10 cellular contexts compared by ENCODE assay signal in the genomic region with DNA sequence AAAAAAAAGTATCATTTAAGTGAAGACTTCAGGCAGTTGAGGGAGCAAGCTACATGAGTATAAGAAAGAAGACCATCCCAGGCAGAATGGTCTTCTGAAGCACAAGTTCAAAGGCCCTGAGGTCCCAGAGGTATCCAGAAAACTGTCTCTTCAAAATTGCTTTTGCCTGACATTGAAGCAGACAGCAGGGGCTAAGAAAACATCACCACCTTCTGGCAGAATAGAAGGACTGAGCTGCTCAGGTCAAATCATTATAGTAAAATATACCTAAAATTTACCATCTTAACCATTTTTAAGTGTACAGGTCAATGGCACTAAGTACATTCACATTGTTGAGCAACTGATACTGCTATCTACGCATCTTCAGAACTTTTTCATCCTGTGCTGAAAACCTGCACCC. TPM values are rescaled to one million over a fixed set of nuclear protein-coding genes. Genes with fewer than 3 reads are reported as not detected.
DNase-seq lines count a peak whose midpoint lies in the region; ATAC-seq and TF ChIP-seq lines count a peak whose summit lies in the region.
"Had no signal": no experiment of that assay in that cellular context is flagged by ENCODE, and none has a peak within 500 bp of the region (broad histone marks: within the 10 kb centered on the region; RNA-seq: fewer than 3 reads in every experiment).

No MANE protein-coding gene starts in this region.

- DNase-seq in ACHN, result peak; percentile 46
- peak; percentile 7 for DNase-seq in OCI-M1 (lab: John Stamatoyannopoulos, UW)
- peak; percentile 14 for DNase-seq in fibroblast of the aortic adventitia (ENCODE audit: low read depth)
- no peak for DNase-seq in HPDE6-E6E7 (ENCODE audit: extremely low spot score)
- DNase-seq in glutamatergic neuron, result no peak
- DNase-seq: activated CD4-positive, alpha-beta T cell treated with anti-CD3 and anti-CD28 coated beads, Interleukin-2, amount 10 ng/mL, durations not matched to agents 24 days and 14 days; GDM1 had no signal

- no peak for ATAC-seq in HG03432 (IDR thresholded peaks at IDR 0.05; ENCODE audit: unreplicated experiment)
- ATAC-seq in HG03025 (IDR thresholded peaks at IDR 0.05; ENCODE audit: low FRiP score, unreplicated experiment), result no peak

- H3K4me3 ChIP-seq in fibroblast of the aortic adventitia (ENCODE audit: low read depth, low read length), result no peak overlapping the region

- H3K4me1 Mint-ChIP-seq in glutamatergic neuron (ENCODE audit: low read depth, unreplicated experiment), result no peaks in the 10 kb centered on the region

- no peaks in the 10 kb centered on the region for H3K9me3 Mint-ChIP-seq in glutamatergic neuron (ENCODE audit: unreplicated experiment)
- H3K9me3 Mint-ChIP-seq: activated CD4-positive, alpha-beta T cell treated with anti-CD3 and anti-CD28 coated beads, Interleukin-2, amount 10 ng/mL, durations not matched to agents 24 days and 14 days had no signal

- in situ Hi-C loops in ACHN (cut with HindIII; ENCODE audit: low pct_ligation_motif_present, low pct_unique_long_range_greater_than_20kb, low sequenced_read_pairs), result no loop called here

- no peaks in the 10 kb centered on the region for H3K36me3 Mint-ChIP-seq in glutamatergic neuron (ENCODE audit: unreplicated experiment)

- H3K4me3 Mint-ChIP-seq in glutamatergic neuron (ENCODE audit: unreplicated experiment), result no peak overlapping the region
- H3K4me3 Mint-ChIP-seq: activated CD4-positive, alpha-beta T cell treated with anti-CD3 and anti-CD28 coated beads, Interleukin-2, amount 10 ng/mL, durations not matched to agents 24 days and 14 days had no signal

- H3K27ac Mint-ChIP-seq in glutamatergic neuron (ENCODE audit: unreplicated experiment), result no peak overlapping the region
- H3K27ac Mint-ChIP-seq: activated CD4-positive, alpha-beta T cell treated with anti-CD3 and anti-CD28 coated beads, Interleukin-2, amount 10 ng/mL, durations not matched to agents 24 days and 14 days had no signal

- peak; percentile 66 for TF ChIP-seq CTCF in GM12872 (IDR thresholded peaks at IDR 0.05; ENCODE audit: insufficient read depth, low read depth, low read length)
- TF ChIP-seq CTCF in fibroblast of the aortic adventitia (IDR thresholded peaks at IDR 0.05; ENCODE audit: insufficient read depth, low read length), result peak; percentile 27
- TF ChIP-seq CTCF in glutamatergic neuron (IDR thresholded peaks at IDR 0.05; ENCODE audit: partially characterized antibody, unreplicated experiment), result no peak

- no peaks in the 10 kb centered on the region for H3K27me3 Mint-ChIP-seq in glutamatergic neuron (ENCODE audit: unreplicated experiment)
- H3K27me3 Mint-ChIP-seq: activated CD4-positive, alpha-beta T cell treated with anti-CD3 and anti-CD28 coated beads, Interleukin-2, amount 10 ng/mL, durations not matched to agents 24 days and 14 days had no signal

RNA-seq across cellular contexts. Expression of a gene that starts 16.4 kb away (rescaled TPM):
- 0.90 TPM in 1 of 2 replicates, not detected in the other for total RNA-seq in fibroblast of the aortic adventitia (ENCODE audit: low replicate concordance)
- not detected for total RNA-seq in glutamatergic neuron (ENCODE audit: unreplicated experiment)

Comparison
In these comparisons a context has a peak if more than half of its experiments do, and no peak if none do; other contexts are left out.
1. DNase-seq: peak in ACHN (single experiment), OCI-M1 (single experiment) and fibroblast of the aortic adventitia (single experiment); none in HPDE6-E6E7 (single experiment) and glutamatergic neuron (single experiment).